ENCODE assay signal across 1 cellular context in the genomic region with DNA sequence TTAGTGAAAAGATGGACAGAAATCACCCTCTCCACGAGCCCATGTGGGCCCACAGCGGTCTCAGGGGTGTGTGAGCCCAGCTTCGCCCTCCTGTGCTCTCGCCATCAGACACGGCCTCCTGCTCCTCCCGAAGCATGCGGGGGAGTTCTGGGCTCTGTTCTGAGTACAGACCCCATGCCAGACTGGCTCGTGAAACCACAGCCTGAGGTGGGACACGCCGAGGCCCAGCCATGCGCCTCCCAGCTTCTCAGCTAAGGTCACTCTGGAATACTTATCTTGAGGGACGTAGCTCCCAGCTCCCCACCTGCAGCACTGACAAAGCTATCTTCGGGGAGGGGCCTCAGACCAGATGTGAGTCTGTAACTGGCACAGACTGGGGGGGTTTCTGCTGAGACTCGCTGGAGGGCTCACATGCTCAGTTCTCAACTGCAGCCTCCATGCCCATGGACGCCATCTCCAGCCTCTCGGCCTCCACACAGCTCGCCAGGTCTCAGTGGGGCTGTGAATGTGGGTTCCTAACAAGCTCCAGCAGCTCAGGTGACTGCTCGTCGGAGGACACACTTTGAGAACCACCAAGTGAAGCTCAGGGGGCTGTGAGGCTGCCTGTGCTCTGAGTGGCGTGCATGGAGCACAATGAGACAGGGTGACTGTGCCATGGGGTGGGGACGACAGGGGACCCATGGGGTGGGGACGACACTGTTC.
TF ChIP-seq lines count a peak whose summit lies in the region.

No MANE protein-coding gene starts in this region.

TF ChIP-seq in H1, 55 proteins besides CTCF, POLR2A, EP300 and RAD21:
- TF ChIP-seq NRF1 (IDR thresholded peaks at IDR 0.05; ENCODE audit: low read depth, low read length): no peak
- TF ChIP-seq, protein P1, sequence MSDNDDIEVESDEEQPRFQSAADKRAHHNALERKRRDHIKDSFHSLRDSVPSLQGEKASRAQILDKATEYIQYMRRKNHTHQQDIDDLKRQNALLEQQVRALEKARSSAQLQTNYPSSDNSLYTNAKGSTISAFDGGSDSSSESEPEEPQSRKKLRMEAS (IDR thresholded peaks at IDR 0.05): no peak
- TF ChIP-seq, protein P2, sequence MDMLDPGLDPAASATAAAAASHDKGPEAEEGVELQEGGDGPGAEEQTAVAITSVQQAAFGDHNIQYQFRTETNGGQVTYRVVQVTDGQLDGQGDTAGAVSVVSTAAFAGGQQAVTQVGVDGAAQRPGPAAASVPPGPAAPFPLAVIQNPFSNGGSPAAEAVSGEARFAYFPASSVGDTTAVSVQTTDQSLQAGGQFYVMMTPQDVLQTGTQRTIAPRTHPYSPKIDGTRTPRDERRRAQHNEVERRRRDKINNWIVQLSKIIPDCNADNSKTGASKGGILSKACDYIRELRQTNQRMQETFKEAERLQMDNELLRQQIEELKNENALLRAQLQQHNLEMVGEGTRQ (IDR thresholded peaks at IDR 0.05; ENCODE audit: low read length): no peak
- no peak for TF ChIP-seq SP2 (IDR thresholded peaks at IDR 0.05; ENCODE audit: low read length)
- no peak for TF ChIP-seq SUZ12 (IDR thresholded peaks at IDR 0.05; ENCODE audit: low read length)
- no peak for TF ChIP-seq TCF12 (IDR thresholded peaks at IDR 0.05; ENCODE audit: low read depth, low read length)
- TF ChIP-seq RBBP5 (IDR thresholded peaks at IDR 0.05; ENCODE audit: borderline replicate concordance, low read depth, low read length): no peak
- TF ChIP-seq FOSL1 (IDR thresholded peaks at IDR 0.05; ENCODE audit: insufficient read depth, low read depth, low read length): no peak
- no peak for TF ChIP-seq CREB1 (IDR thresholded peaks at IDR 0.05)
- no peak for TF ChIP-seq POLR2AphosphoS5 (IDR thresholded peaks at IDR 0.05; ENCODE audit: low read depth, low read length)
- TF ChIP-seq, protein P3, sequence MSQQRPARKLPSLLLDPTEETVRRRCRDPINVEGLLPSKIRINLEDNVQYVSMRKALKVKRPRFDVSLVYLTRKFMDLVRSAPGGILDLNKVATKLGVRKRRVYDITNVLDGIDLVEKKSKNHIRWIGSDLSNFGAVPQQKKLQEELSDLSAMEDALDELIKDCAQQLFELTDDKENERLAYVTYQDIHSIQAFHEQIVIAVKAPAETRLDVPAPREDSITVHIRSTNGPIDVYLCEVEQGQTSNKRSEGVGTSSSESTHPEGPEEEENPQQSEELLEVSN (IDR thresholded peaks at IDR 0.05): no peak
- TF ChIP-seq, protein P4, sequence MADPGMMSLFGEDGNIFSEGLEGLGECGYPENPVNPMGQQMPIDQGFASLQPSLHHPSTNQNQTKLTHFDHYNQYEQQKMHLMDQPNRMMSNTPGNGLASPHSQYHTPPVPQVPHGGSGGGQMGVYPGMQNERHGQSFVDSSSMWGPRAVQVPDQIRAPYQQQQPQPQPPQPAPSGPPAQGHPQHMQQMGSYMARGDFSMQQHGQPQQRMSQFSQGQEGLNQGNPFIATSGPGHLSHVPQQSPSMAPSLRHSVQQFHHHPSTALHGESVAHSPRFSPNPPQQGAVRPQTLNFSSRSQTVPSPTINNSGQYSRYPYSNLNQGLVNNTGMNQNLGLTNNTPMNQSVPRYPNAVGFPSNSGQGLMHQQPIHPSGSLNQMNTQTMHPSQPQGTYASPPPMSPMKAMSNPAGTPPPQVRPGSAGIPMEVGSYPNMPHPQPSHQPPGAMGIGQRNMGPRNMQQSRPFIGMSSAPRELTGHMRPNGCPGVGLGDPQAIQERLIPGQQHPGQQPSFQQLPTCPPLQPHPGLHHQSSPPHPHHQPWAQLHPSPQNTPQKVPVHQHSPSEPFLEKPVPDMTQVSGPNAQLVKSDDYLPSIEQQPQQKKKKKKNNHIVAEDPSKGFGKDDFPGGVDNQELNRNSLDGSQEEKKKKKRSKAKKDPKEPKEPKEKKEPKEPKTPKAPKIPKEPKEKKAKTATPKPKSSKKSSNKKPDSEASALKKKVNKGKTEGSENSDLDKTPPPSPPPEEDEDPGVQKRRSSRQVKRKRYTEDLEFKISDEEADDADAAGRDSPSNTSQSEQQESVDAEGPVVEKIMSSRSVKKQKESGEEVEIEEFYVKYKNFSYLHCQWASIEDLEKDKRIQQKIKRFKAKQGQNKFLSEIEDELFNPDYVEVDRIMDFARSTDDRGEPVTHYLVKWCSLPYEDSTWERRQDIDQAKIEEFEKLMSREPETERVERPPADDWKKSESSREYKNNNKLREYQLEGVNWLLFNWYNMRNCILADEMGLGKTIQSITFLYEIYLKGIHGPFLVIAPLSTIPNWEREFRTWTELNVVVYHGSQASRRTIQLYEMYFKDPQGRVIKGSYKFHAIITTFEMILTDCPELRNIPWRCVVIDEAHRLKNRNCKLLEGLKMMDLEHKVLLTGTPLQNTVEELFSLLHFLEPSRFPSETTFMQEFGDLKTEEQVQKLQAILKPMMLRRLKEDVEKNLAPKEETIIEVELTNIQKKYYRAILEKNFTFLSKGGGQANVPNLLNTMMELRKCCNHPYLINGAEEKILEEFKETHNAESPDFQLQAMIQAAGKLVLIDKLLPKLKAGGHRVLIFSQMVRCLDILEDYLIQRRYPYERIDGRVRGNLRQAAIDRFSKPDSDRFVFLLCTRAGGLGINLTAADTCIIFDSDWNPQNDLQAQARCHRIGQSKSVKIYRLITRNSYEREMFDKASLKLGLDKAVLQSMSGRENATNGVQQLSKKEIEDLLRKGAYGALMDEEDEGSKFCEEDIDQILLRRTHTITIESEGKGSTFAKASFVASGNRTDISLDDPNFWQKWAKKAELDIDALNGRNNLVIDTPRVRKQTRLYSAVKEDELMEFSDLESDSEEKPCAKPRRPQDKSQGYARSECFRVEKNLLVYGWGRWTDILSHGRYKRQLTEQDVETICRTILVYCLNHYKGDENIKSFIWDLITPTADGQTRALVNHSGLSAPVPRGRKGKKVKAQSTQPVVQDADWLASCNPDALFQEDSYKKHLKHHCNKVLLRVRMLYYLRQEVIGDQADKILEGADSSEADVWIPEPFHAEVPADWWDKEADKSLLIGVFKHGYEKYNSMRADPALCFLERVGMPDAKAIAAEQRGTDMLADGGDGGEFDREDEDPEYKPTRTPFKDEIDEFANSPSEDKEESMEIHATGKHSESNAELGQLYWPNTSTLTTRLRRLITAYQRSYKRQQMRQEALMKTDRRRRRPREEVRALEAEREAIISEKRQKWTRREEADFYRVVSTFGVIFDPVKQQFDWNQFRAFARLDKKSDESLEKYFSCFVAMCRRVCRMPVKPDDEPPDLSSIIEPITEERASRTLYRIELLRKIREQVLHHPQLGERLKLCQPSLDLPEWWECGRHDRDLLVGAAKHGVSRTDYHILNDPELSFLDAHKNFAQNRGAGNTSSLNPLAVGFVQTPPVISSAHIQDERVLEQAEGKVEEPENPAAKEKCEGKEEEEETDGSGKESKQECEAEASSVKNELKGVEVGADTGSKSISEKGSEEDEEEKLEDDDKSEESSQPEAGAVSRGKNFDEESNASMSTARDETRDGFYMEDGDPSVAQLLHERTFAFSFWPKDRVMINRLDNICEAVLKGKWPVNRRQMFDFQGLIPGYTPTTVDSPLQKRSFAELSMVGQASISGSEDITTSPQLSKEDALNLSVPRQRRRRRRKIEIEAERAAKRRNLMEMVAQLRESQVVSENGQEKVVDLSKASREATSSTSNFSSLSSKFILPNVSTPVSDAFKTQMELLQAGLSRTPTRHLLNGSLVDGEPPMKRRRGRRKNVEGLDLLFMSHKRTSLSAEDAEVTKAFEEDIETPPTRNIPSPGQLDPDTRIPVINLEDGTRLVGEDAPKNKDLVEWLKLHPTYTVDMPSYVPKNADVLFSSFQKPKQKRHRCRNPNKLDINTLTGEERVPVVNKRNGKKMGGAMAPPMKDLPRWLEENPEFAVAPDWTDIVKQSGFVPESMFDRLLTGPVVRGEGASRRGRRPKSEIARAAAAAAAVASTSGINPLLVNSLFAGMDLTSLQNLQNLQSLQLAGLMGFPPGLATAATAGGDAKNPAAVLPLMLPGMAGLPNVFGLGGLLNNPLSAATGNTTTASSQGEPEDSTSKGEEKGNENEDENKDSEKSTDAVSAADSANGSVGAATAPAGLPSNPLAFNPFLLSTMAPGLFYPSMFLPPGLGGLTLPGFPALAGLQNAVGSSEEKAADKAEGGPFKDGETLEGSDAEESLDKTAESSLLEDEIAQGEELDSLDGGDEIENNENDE (IDR thresholded peaks at IDR 0.05; ENCODE audit: insufficient replicate concordance, low read length): no peak
- no peak for TF ChIP-seq EZH2 (IDR thresholded peaks at IDR 0.05; ENCODE audit: low read depth, low read length, severe bottlenecking)
